Comparison of ENCODE assay signal across 7 cellular contexts in genomic region chr6:35583893-35584688, GRCh38.
DNase-seq lines count a peak whose midpoint lies in the region; ATAC-seq and TF ChIP-seq lines count a peak whose summit lies in the region.

No MANE protein-coding gene starts in this region.

- H3K9me3 ChIP-seq in body of pancreas (no peaks in the 10 kb centered on the region), iPS DF 6.9 (ENCODE audit: control insufficient read depth, insufficient read depth, low read length) (no peaks in the 10 kb centered on the region)

- ATAC-seq in body of pancreas: peak; percentile 79
- no peak for ATAC-seq in HG03469 (IDR thresholded peaks at IDR 0.05; ENCODE audit: unreplicated experiment)

- DNase-seq in NCI-H2081 (lab: John Stamatoyannopoulos, UW) (peak; percentile 67 to 70), UCSD-AML1 (lab: John Stamatoyannopoulos, UW; ENCODE audit: unreplicated experiment) (peak; percentile 27), body of pancreas (peak; percentile 77 to 84 (median 81)), iPS DF 6.9 (ENCODE audit: low read depth, low spot score) (peak; percentile 48)
- DNase-seq in stimulated activated CD4-positive, alpha-beta T cell treated with anti-CD3 and anti-CD28 coated beads, Interleukin-15, amount 100 ng/mL, for 48 hours (ENCODE audit: low read depth in 2 of 2): peak; percentile 47 to 61

- H3K4me1 ChIP-seq in body of pancreas (peaks cover 19% of the 10 kb centered on the region), iPS DF 6.9 (ENCODE audit: control insufficient read depth, insufficient read depth, low read length) (no peaks in the 10 kb centered on the region)

- peaks cover 7 to 15% of the 10 kb centered on the region in 2 donors for H3K36me3 ChIP-seq in body of pancreas (replicated peaks in 1 of 2; ENCODE audit: insufficient read depth in 1 of 2, low read depth in 2 of 2)
- H3K36me3 ChIP-seq in iPS DF 6.9 (ENCODE audit: control insufficient read depth, insufficient read depth, low read length): no peaks in the 10 kb centered on the region; the same call in 1 of the 2 replicates

- H3K27ac ChIP-seq in body of pancreas: peak overlapping the region in 2 of 4 donors; percentile 5 to 14
- H3K27ac ChIP-seq in iPS DF 6.9 (ENCODE audit: low read length): no peak overlapping the region

- no peak for TF ChIP-seq POLR2A in body of pancreas (IDR thresholded peaks at IDR 0.05)

- TF ChIP-seq CTCF in GM12872 (IDR thresholded peaks at IDR 0.05; ENCODE audit: insufficient read depth, low read depth, low read length) (peak; percentile 78), body of pancreas (IDR thresholded peaks at IDR 0.05) (peak; percentile 41 to 90 (median 75))

- H3K27me3 ChIP-seq in body of pancreas (no peaks in the 10 kb centered on the region), iPS DF 6.9 (ENCODE audit: control insufficient read depth, insufficient read depth, low read length) (no peaks in the 10 kb centered on the region)

- WGBS in body of pancreas, 2 donors: 22 to 25% methylated on average over 6 of the region's 6 CpGs
- no CpG with 5 or more reads among the region's 6 CpGs for WGBS in iPS DF 6.9 (ENCODE audit: insufficient coverage, insufficient read length)

- intact Hi-C loops in body of pancreas (cut with DNase I): loop anchor here (5.0 to 10.0 kb wide), 2 partner anchors 51 to 153 kb away; partner anchors contain the start of gene ARMC12

- H3K4me3 ChIP-seq in body of pancreas (no peak overlapping the region), iPS DF 6.9 (ENCODE audit: low read length) (no peak overlapping the region)

Comparison
In these comparisons a context has a peak if more than half of its experiments do, and no peak if none do; other contexts are left out.
1. DNase-seq: peak in every context shown above with its lines; median percentile 81 in body of pancreas; 68 in NCI-H2081; 54 in stimulated activated CD4-positive, alpha-beta T cell treated with anti-CD3 and anti-CD28 coated beads, Interleukin-15, amount 100 ng/mL, for 48 hours; 48 in iPS DF 6.9; 27 in UCSD-AML1.